Comparison of ENCODE assay signal across 15 cellular contexts in genomic region chr3:37559461-37559860, GRCh38.
A peak's percentile ranks its signal among the peaks of the same experiment; 100 is the strongest.
DNase-seq lines count a peak whose midpoint lies in the region; ATAC-seq and TF ChIP-seq lines count a peak whose summit lies in the region.
"Had no signal": no experiment of that assay in that cellular context is flagged by ENCODE, and none has a peak within 500 bp of the region (broad histone marks: within the 10 kb centered on the region; RNA-seq: fewer than 3 reads in every experiment).

No MANE protein-coding gene starts in this region.

- no peaks in the 10 kb centered on the region for H3K4me1 ChIP-seq in GM23248 (ENCODE audit: insufficient read depth)

- H2AFZ ChIP-seq in GM23248 = no peak overlapping the region

- in situ Hi-C loops in GM23248 (cut with MboI) = no loop called here

- no peak overlapping the region for H3K4me2 ChIP-seq in GM23248 (ENCODE audit: unreplicated experiment)

- peak; percentile 29 for DNase-seq in AG20443 (ENCODE audit: low spot score)
- peak; percentile 44 for DNase-seq in GM23248
- peak; percentile 57 for DNase-seq in NCI-H345 treated with DMSO at 0.1 percent for 48 hours (lab: John Stamatoyannopoulos, UW; ENCODE audit: unreplicated experiment)
- DNase-seq in fibroblast of mammary gland (ENCODE audit: low read depth) = peak; percentile 37
- no peak for DNase-seq in HuH-7 (ENCODE audit: low spot score)
- no peak for DNase-seq in stimulated activated CD4-positive, alpha-beta T cell treated with anti-CD3 and anti-CD28 coated beads, Interleukin-12 subunit alpha, Interleukin-12 subunit beta, amount 100 ng/mL, for 4 hours
- no peak for DNase-seq in middle frontal gyrus (ENCODE audit: extremely low spot score, low spot score)
- DNase-seq: activated CD4-positive, alpha-beta T cell treated with anti-CD3 and anti-CD28 coated beads, Interleukin-2, amount 50 U/mL, for 4 hours; C1 segment of cervical spinal cord; effector memory CD8-positive, alpha-beta T cell; NCI-H446 had no signal

- no peaks in the 10 kb centered on the region for H3K36me3 ChIP-seq in GM23248 (ENCODE audit: low read depth)

- no peak overlapping the region for H3K27ac ChIP-seq in GM23248
- H3K27ac ChIP-seq: skin epidermis had no signal

- no peaks in the 10 kb centered on the region for H3K27me3 ChIP-seq in GM23248 (replicated peaks; ENCODE audit: insufficient read depth)

- WGBS in GM23248 (ENCODE audit: low coverage in 1 of 2, low lambda C conversion rate in 2 of 2, missing lambda C conversion rate in 2 of 2), 2 experiments = 29% methylated on average over 3 of the region's 3 CpGs

- H3K4me3 ChIP-seq in GM23248 (no peak overlapping the region), fibroblast of mammary gland (ENCODE audit: control insufficient read depth, low read depth, low read length) (no peak overlapping the region)
- H3K4me3 ChIP-seq: skin epidermis had no signal

- no peaks in the 10 kb centered on the region for H4K20me1 ChIP-seq in GM23248 (ENCODE audit: insufficient read depth)

- H3K9me3 ChIP-seq in GM23248 (ENCODE audit: low read depth) = no peaks in the 10 kb centered on the region

- ATAC-seq in HG03095 (IDR thresholded peaks at IDR 0.05; ENCODE audit: unreplicated experiment) = no peak
- ATAC-seq: effector memory CD8-positive, alpha-beta T cell; HepG2; Right ventricle myocardium inferior had no signal

- H3K9me2 ChIP-seq in GM23248 (ENCODE audit: insufficient read depth) = no peaks in the 10 kb centered on the region

- TF ChIP-seq CTCF in fibroblast of mammary gland (conservative IDR thresholded peaks at IDR 0.05; ENCODE audit: control insufficient read depth, insufficient read depth, low read depth, low read length) = no peak

- H3F3A ChIP-seq in GM23248 (ENCODE audit: insufficient read depth) = no peaks in the 10 kb centered on the region

- H3K79me2 ChIP-seq in GM23248 (ENCODE audit: insufficient read depth) = no peaks in the 10 kb centered on the region

- no peak overlapping the region for H3K9ac ChIP-seq in GM23248

Comparison
In these comparisons a context has a peak if more than half of its experiments do, and no peak if none do; other contexts are left out.
1. DNase-seq: peak in AG20443 (single experiment), GM23248 (single experiment), NCI-H345 treated with DMSO at 0.1 percent for 48 hours (single experiment) and fibroblast of mammary gland (single experiment); none in HuH-7 (single experiment), stimulated activated CD4-positive, alpha-beta T cell treated with anti-CD3 and anti-CD28 coated beads, Interleukin-12 subunit alpha, Interleukin-12 subunit beta, amount 100 ng/mL, for 4 hours (single experiment) and middle frontal gyrus (single experiment).